ENCODE assay signal across 22 cellular contexts in the genomic region with DNA sequence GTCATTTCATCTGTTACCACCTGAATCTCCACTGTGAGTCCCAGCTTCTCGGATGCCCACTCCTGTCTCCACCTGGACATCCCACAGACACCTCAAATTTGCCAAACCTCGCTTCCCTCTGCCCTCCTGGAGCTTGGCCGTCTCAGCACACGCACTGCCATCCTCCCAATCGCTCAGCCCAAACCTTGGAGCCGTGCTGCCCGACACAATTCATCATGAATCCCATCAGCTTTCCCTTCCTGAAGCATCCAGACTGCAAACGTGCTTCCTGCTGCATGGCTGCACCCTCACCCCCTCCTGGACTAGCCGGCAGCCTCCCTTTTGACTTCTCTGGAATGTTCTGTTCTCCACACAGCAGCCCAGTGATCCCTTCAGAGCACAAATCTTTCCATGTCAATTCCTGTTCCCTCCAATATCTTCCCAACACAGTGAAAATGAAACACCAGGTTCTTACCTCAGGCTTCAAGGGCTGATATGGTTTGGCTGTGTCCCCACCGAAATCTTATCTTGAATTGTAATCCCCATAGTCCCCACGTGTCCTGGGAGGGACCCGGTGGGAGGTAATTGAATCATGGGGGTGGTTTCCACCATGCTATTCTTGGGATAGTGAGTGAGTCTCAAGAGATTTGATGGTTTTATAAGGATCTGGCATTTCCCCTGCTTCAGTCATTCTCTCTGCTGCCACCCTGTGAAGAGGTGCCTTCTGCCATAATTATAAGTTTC. TPM values are rescaled to one million over a fixed set of nuclear protein-coding genes. Genes with fewer than 3 reads are reported as not detected.
DNase-seq lines count a peak whose midpoint lies in the region; ATAC-seq and TF ChIP-seq lines count a peak whose summit lies in the region.
"Had no signal": no experiment of that assay in that cellular context is flagged by ENCODE, and none has a peak within 500 bp of the region (broad histone marks: within the 10 kb centered on the region; RNA-seq: fewer than 3 reads in every experiment).

No MANE protein-coding gene starts in this region.

- H3K4me3 Mint-ChIP-seq in CD4-positive, alpha-beta T cell = no peak overlapping the region
- H3K4me3 Mint-ChIP-seq in glutamatergic neuron (ENCODE audit: unreplicated experiment) = no peak overlapping the region
- H3K4me3 Mint-ChIP-seq: activated naive CD8-positive, alpha-beta T cell treated with anti-CD3 and anti-CD28 coated beads, Interleukin-2, amount 50 U/mL, for 24 hours; brain had no signal

- no peak overlapping the region for H3K4me3 ChIP-seq in SK-N-MC
- H3K4me3 ChIP-seq: sigmoid colon, thyroid gland had no signal

- DNase-seq in CD4-positive, alpha-beta T cell = no peak
- DNase-seq in SK-N-MC (ENCODE audit: low read depth, low spot score) = no peak
- peak; percentile 41 for DNase-seq in left lobe of liver (ENCODE audit: low spot score)
- DNase-seq in glutamatergic neuron = no peak
- DNase-seq in NCI-H1417 (lab: John Stamatoyannopoulos, UW) = no peak
- no peak for DNase-seq in cerebellum (ENCODE audit: low spot score)
- DNase-seq: activated CD4-positive, CD25-positive, alpha-beta regulatory T cell; activated naive CD8-positive, alpha-beta T cell treated with anti-CD3 and anti-CD28 coated beads, Interleukin-2, amount 50 U/mL, for 24 hours; DND-41; foreskin keratinocyte; hypothalamus; NCI-H187; NK-92 treated with Interleukin-12 subunit alpha and Interleukin-12 subunit beta, amount 100 ng/mL, for 24 hours; sigmoid colon; stimulated activated naive CD4-positive, alpha-beta T cell treated with Interleukin-2 at 50 U/mL for 16 hours; thyroid gland had no signal

- no peak for TF ChIP-seq CTCF in CD4-positive, alpha-beta T cell (IDR thresholded peaks at IDR 0.05)
- TF ChIP-seq CTCF in glutamatergic neuron (IDR thresholded peaks at IDR 0.05; ENCODE audit: partially characterized antibody, unreplicated experiment) = no peak

- no peaks in the 10 kb centered on the region for H3K36me3 ChIP-seq in SK-N-MC (ENCODE audit: insufficient read depth, low read length)
- H3K36me3 ChIP-seq: sigmoid colon, thyroid gland had no signal

- H3K36me3 Mint-ChIP-seq in CD4-positive, alpha-beta T cell (ENCODE audit: low read depth) = peaks cover 5% of the 10 kb centered on the region
- peaks cover 5% of the 10 kb centered on the region for H3K36me3 Mint-ChIP-seq in glutamatergic neuron (ENCODE audit: unreplicated experiment)
- H3K36me3 Mint-ChIP-seq: brain had no signal

- H3K9me3 ChIP-seq in CD4-positive, alpha-beta T cell (ENCODE audit: control insufficient read depth, low read length) = no peaks in the 10 kb centered on the region
- H3K9me3 ChIP-seq in SK-N-MC (ENCODE audit: low read depth, low read length) = no peaks in the 10 kb centered on the region
- H3K9me3 ChIP-seq: thyroid gland had no signal

- intact Hi-C loops in CD4-positive, alpha-beta T cell (cut with DNase I, micrococcal nuclease) = loop anchor here in 1 of 2 experiments (5.0 kb wide), 1 partner anchor 140 kb away; the partner anchor contains the start of gene LAMP1

- H3K9me3 Mint-ChIP-seq in CD4-positive, alpha-beta T cell = peaks cover 2% of the 10 kb centered on the region
- H3K9me3 Mint-ChIP-seq in glutamatergic neuron (ENCODE audit: unreplicated experiment) = peaks cover 6% of the 10 kb centered on the region

- H3K9ac ChIP-seq in SK-N-MC (ENCODE audit: insufficient read length) = no peak overlapping the region
- H3K9ac ChIP-seq: parathyroid adenoma had no signal

- H3K27me3 Mint-ChIP-seq in CD4-positive, alpha-beta T cell = no peaks in the 10 kb centered on the region
- peaks cover 4% of the 10 kb centered on the region for H3K27me3 Mint-ChIP-seq in glutamatergic neuron (ENCODE audit: unreplicated experiment)

- ATAC-seq in CD4-positive, alpha-beta T cell (ENCODE audit: poor library complexity) = no peak
- no peak for ATAC-seq in left lobe of liver
- ATAC-seq: activated naive CD8-positive, alpha-beta T cell treated with anti-CD3 and anti-CD28 coated beads, Interleukin-2, amount 50 U/mL, for 24 hours; foreskin keratinocyte had no signal

- H3K27ac ChIP-seq in CD4-positive, alpha-beta T cell (ENCODE audit: low read depth, low read length) = no peak overlapping the region
- H3K27ac ChIP-seq in SK-N-MC = peak overlapping the region; percentile 46; the same call in 1 of the 2 replicates
- H3K27ac ChIP-seq: foreskin keratinocyte, HL-60, parathyroid adenoma, sigmoid colon, thyroid gland had no signal

- CTCF ChIA-PET in CD4-positive, alpha-beta T cell (lab: Charles Lee) = no interaction called here

- H3K27me3 ChIP-seq in CD4-positive, alpha-beta T cell (ENCODE audit: control insufficient read depth, insufficient read depth, low read length) = no peaks in the 10 kb centered on the region
- H3K27me3 ChIP-seq: thyroid gland had no signal

- POLR2A ChIA-PET in CD4-positive, alpha-beta T cell (lab: Charles Lee) = interaction anchor here (1.3 kb wide), 1 partner anchor 53 kb away, joined by 3 read pairs; no protein-coding TSS in a partner anchor

- H3K4me1 Mint-ChIP-seq in CD4-positive, alpha-beta T cell (ENCODE audit: low read depth) = peaks cover 31% of the 10 kb centered on the region
- peaks cover 6% of the 10 kb centered on the region for H3K4me1 Mint-ChIP-seq in glutamatergic neuron (ENCODE audit: low read depth, unreplicated experiment)

- H3K27ac Mint-ChIP-seq in CD4-positive, alpha-beta T cell = peak overlapping the region; percentile 17
- no peak overlapping the region for H3K27ac Mint-ChIP-seq in glutamatergic neuron (ENCODE audit: unreplicated experiment)
- H3K27ac Mint-ChIP-seq: activated naive CD8-positive, alpha-beta T cell treated with anti-CD3 and anti-CD28 coated beads, Interleukin-2, amount 50 U/mL, for 24 hours; activated T-helper 2 cell treated with anti-CD3 and anti-CD28 coated beads, Interferon-gamma antibody, Interleukin-2, Interleukin-4, amounts not matched to agents 10 μg/mL and 5 μg/mL and 100 μg/mL, durations not matched to agents 14 hours and 24 hours and 36 hours had no signal

RNA-seq across cellular contexts. Expression of gene PROZ, which starts 1.1 kb away (rescaled TPM):
- total RNA-seq in CD4-positive, alpha-beta T cell = not detected
- total RNA-seq in left lobe of liver = 50.2 TPM
- not detected for total RNA-seq in glutamatergic neuron (ENCODE audit: unreplicated experiment)
- total RNA-seq in cerebellum = not detected
- total RNA-seq: activated T-helper 2 cell treated with anti-CD3 and anti-CD28 coated beads, Interferon-gamma antibody, Interleukin-2, Interleukin-4, amounts not matched to agents 10 μg/mL and 5 μg/mL and 100 μg/mL, durations not matched to agents 14 hours and 24 hours and 36 hours; foreskin keratinocyte; myocyte; sigmoid colon; thyroid gland had no signal

RNA-seq across cellular contexts. Expression of gene F10, which starts 34.8 kb away (rescaled TPM):
- total RNA-seq in CD4-positive, alpha-beta T cell = not detected
- total RNA-seq in left lobe of liver (124 TPM), glutamatergic neuron (ENCODE audit: unreplicated experiment) (0.74 TPM), cerebellum (0.91 TPM)
- total RNA-seq: activated T-helper 2 cell treated with anti-CD3 and anti-CD28 coated beads, Interferon-gamma antibody, Interleukin-2, Interleukin-4, amounts not matched to agents 10 μg/mL and 5 μg/mL and 100 μg/mL, durations not matched to agents 14 hours and 24 hours and 36 hours; foreskin keratinocyte had no signal

RNA-seq across cellular contexts. Expression of gene PCID2, which starts 51.1 kb away (rescaled TPM):
- total RNA-seq in CD4-positive, alpha-beta T cell = 10 to 100 TPM; 33.6 to 33.7 TPM
- total RNA-seq in left lobe of liver (14.9 TPM), glutamatergic neuron (ENCODE audit: unreplicated experiment) (48.4 TPM), cerebellum (58.6 TPM)

RNA-seq across cellular contexts. Expression of gene F7, which starts 51.8 kb away (rescaled TPM):
- not detected for total RNA-seq in CD4-positive, alpha-beta T cell
- 99.6 TPM for total RNA-seq in left lobe of liver
- not detected for total RNA-seq in glutamatergic neuron (ENCODE audit: unreplicated experiment)
- total RNA-seq in cerebellum = 0.36 TPM
- total RNA-seq: activated T-helper 2 cell treated with anti-CD3 and anti-CD28 coated beads, Interferon-gamma antibody, Interleukin-2, Interleukin-4, amounts not matched to agents 10 μg/mL and 5 μg/mL and 100 μg/mL, durations not matched to agents 14 hours and 24 hours and 36 hours; foreskin keratinocyte; lung microvascular endothelial cell; myocyte; sigmoid colon; thyroid gland had no signal

RNA-seq across cellular contexts. Expression of gene CUL4A, which starts 52.0 kb away (rescaled TPM):
- total RNA-seq in CD4-positive, alpha-beta T cell = 10 to 100 TPM; 54.6 to 56.6 TPM
- 30.4 TPM for total RNA-seq in left lobe of liver
- total RNA-seq in glutamatergic neuron (ENCODE audit: unreplicated experiment) = 43.2 TPM
- total RNA-seq in cerebellum = 52.1 TPM

Comparison
In these comparisons a context has a peak if more than half of its experiments do, and no peak if none do; other contexts are left out.
1. RNA of gene PROZ, which starts 1.1 kb away (total RNA-seq): 50.2 TPM in left lobe of liver (single experiment); not detected in CD4-positive, alpha-beta T cell, not detected in glutamatergic neuron (single experiment) and not detected in cerebellum (single experiment); every median in the first group is over 10 times any median in the second.
2. RNA of gene F10, which starts 34.8 kb away (total RNA-seq): 124 TPM in left lobe of liver (single experiment); 0.91 TPM in cerebellum (single experiment), 0.74 TPM in glutamatergic neuron (single experiment) and not detected in CD4-positive, alpha-beta T cell; every median in the first group is over 10 times any median in the second.